ENCODE assay signal across 1 cellular context in genomic region chr1:211337430-211338227, GRCh38.
A peak's percentile ranks its signal among the peaks of the same experiment; 100 is the strongest.
TF ChIP-seq lines count a peak whose summit lies in the region.

No MANE protein-coding gene starts in this region.

TF ChIP-seq in K562, 482 proteins besides CTCF, POLR2A, EP300 and RAD21:
- TF ChIP-seq TCFL5 (CRISPR knock-in tag; conservative IDR thresholded peaks at IDR 0.05) (no peak), CEBPG (CRISPR knock-in tag; IDR thresholded peaks at IDR 0.05) (peak; percentile 15; the same call in 1 of the 2 replicates), CEBPG (tag; conservative IDR thresholded peaks at IDR 0.05 in 1 of 2, IDR thresholded peaks at IDR 0.05 in 1 of 2) (peak; percentile 46 to 53; a peak in 3 of 4 replicates), PML (IDR thresholded peaks at IDR 0.05; ENCODE audit: low read length) (no peak), ATF3 (IDR thresholded peaks at IDR 0.05) (peak; percentile 49; the same call in 1 of the 2 replicates), ATF3 (CRISPR knock-in tag; conservative IDR thresholded peaks at IDR 0.05) (no peak)
TF ChIP-seq in K562: peak in this region for 2.
